In genomic region chr15:98549003-98549402, GRCh38 we compare ENCODE assay signal across 9 cellular contexts.
DNase-seq lines count a peak whose midpoint lies in the region; TF ChIP-seq lines count a peak whose summit lies in the region.
"Had no signal": no experiment of that assay in that cellular context is flagged by ENCODE, and none has a peak within 500 bp of the region (broad histone marks: within the 10 kb centered on the region; RNA-seq: fewer than 3 reads in every experiment).

No MANE protein-coding gene starts in this region.

- peaks cover 0 to 17% (median 6%) of the 10 kb centered on the region in 11 experiments; a peak in 13 of 22 replicates for H3K9me3 ChIP-seq in BLaER1 treated with 17β-estradiol and CSF1 and Interleukin-3, amounts not matched to agents 10 nM and 100 nM (replicated peaks in 1 of 11)
- H3K9me3 ChIP-seq in SK-N-MC (ENCODE audit: low read depth, low read length) (no peaks in the 10 kb centered on the region), fibroblast of lung (ENCODE audit: control insufficient read depth, insufficient read depth, low read depth, low read length) (no peaks in the 10 kb centered on the region)

- peaks cover 0 to 6% (median 0%) of the 10 kb centered on the region in 11 experiments; a peak in 2 of 22 replicates for H3K27me3 ChIP-seq in BLaER1 treated with 17β-estradiol and CSF1 and Interleukin-3, amounts not matched to agents 10 nM and 100 nM
- peaks cover under 1% of the 10 kb centered on the region for H3K27me3 ChIP-seq in fibroblast of lung (ENCODE audit: control insufficient read depth, insufficient read depth, low read length)

- peak overlapping the region; percentile 87 to 100 (median 97) for H3K4me2 ChIP-seq in BLaER1 treated with 17β-estradiol and CSF1 and Interleukin-3, amounts not matched to agents 10 nM and 100 nM
- H3K4me2 ChIP-seq in fibroblast of lung (ENCODE audit: extremely low read depth, insufficient read depth, low read length): peak overlapping the region; percentile 94

- no peak for DNase-seq in SK-N-MC (ENCODE audit: low read depth, low spot score)
- no peak for DNase-seq in fibroblast of lung (ENCODE audit: low read depth in 2 of 2)
- no peak for DNase-seq in osteocyte (ENCODE audit: extremely low spot score, unreplicated experiment)
- no peak for DNase-seq in NCI-H748 treated with DMSO at 0.1 percent for 48 hours (lab: John Stamatoyannopoulos, UW)
- no peak for DNase-seq in DMS79 treated with DMSO at 0.1 percent for 48 hours (lab: John Stamatoyannopoulos, UW)
- no peak for DNase-seq in NCI-H2227 treated with DMSO at 0.1 percent for 48 hours (lab: John Stamatoyannopoulos, UW)
- no peak for DNase-seq in AG08396 (ENCODE audit: low spot score)
- DNase-seq: WERI-Rb-1 had no signal

- no peaks in the 10 kb centered on the region for H3K36me3 Mint-ChIP-seq in osteocyte (ENCODE audit: unreplicated experiment)

- H3K9me3 Mint-ChIP-seq in osteocyte (ENCODE audit: unreplicated experiment): no peaks in the 10 kb centered on the region

- peaks cover 17% of the 10 kb centered on the region for H3K27me3 Mint-ChIP-seq in osteocyte (ENCODE audit: unreplicated experiment)

- peaks cover 6 to 24% (median 19%) of the 10 kb centered on the region in 10 experiments; a peak in 18 of 20 replicates for H3K4me1 ChIP-seq in BLaER1 treated with 17β-estradiol and CSF1 and Interleukin-3, amounts not matched to agents 10 nM and 100 nM
- H3K4me1 ChIP-seq in fibroblast of lung (ENCODE audit: control insufficient read depth, extremely low read depth, insufficient read depth, low read length): peaks cover 3% of the 10 kb centered on the region

- peak overlapping the region; percentile 86 for H3K4me3 Mint-ChIP-seq in osteocyte (ENCODE audit: unreplicated experiment)

- H3K4me1 Mint-ChIP-seq in osteocyte (ENCODE audit: unreplicated experiment): peaks cover 14% of the 10 kb centered on the region

- no peaks in the 10 kb centered on the region for H3K36me3 ChIP-seq in BLaER1 treated with 17β-estradiol and CSF1 and Interleukin-3, amounts not matched to agents 10 nM and 100 nM
- H3K36me3 ChIP-seq in SK-N-MC (ENCODE audit: insufficient read depth, low read length) (no peaks in the 10 kb centered on the region), fibroblast of lung (ENCODE audit: control insufficient read depth, insufficient read depth, low read length) (no peaks in the 10 kb centered on the region)
- H3K36me3 ChIP-seq: WERI-Rb-1 had no signal

- TF ChIP-seq CTCF in fibroblast of lung (conservative IDR thresholded peaks at IDR 0.05 in 1 of 2, IDR thresholded peaks at IDR 0.05 in 1 of 2; ENCODE audit: low read depth in 1 of 2, low read length in 2 of 2): no peak
- TF ChIP-seq CTCF in osteocyte (IDR thresholded peaks at IDR 0.05): no peak

- H3K79me2 ChIP-seq in fibroblast of lung (ENCODE audit: control insufficient read depth, insufficient read depth, low read length): no peaks in the 10 kb centered on the region

- H4K20me1 ChIP-seq in BLaER1 treated with 17β-estradiol and CSF1 and Interleukin-3, amounts not matched to agents 10 nM and 100 nM: no peaks in the 10 kb centered on the region
- H4K20me1 ChIP-seq in fibroblast of lung (ENCODE audit: control insufficient read depth, extremely low read depth, insufficient read depth, low read length): no peaks in the 10 kb centered on the region

- H3K9ac ChIP-seq in BLaER1 treated with 17β-estradiol and CSF1 and Interleukin-3, amounts not matched to agents 10 nM and 100 nM: peak overlapping the region in 4 of 11 experiments; percentile 72 to 81 (median 76); a peak in 3 of 22 replicates
- H3K9ac ChIP-seq in SK-N-MC (ENCODE audit: insufficient read length) (no peak overlapping the region), fibroblast of lung (ENCODE audit: insufficient read depth, low read length) (no peak overlapping the region)

- H3K27ac Mint-ChIP-seq in osteocyte (ENCODE audit: unreplicated experiment): peak overlapping the region; percentile 97

- no peak overlapping the region for H3K27ac ChIP-seq in BLaER1 treated with 17β-estradiol and CSF1 and Interleukin-3, amounts not matched to agents 10 nM and 100 nM
- no peak overlapping the region for H3K27ac ChIP-seq in SK-N-MC
- no peak overlapping the region for H3K27ac ChIP-seq in fibroblast of lung (ENCODE audit: insufficient read depth, low read length)
- H3K27ac ChIP-seq: WERI-Rb-1 had no signal

- H2AFZ ChIP-seq in fibroblast of lung (ENCODE audit: low read length): peak overlapping the region; percentile 6

- H3K4me3 ChIP-seq in BLaER1 treated with 17β-estradiol and CSF1 and Interleukin-3, amounts not matched to agents 10 nM and 100 nM: peak overlapping the region in 8 of 10 experiments; percentile 61 to 76 (median 66); a peak in 12 of 20 replicates
- H3K4me3 ChIP-seq in SK-N-MC (peak overlapping the region; percentile 83), fibroblast of lung (replicated peaks in 1 of 4; ENCODE audit: control extremely low read depth in 1 of 4, insufficient read depth in 1 of 4, low read depth in 3 of 4, low read length in 4 of 4) (peak overlapping the region; percentile 53 to 69 (median 58))
